ENCODE assay signal across 7 cellular contexts in genomic region chr5:274346-274745, GRCh38. TPM values are rescaled to one million over a fixed set of nuclear protein-coding genes. Genes with fewer than 3 reads are reported as not detected.
A peak's percentile ranks its signal among the peaks of the same experiment; 100 is the strongest.
DNase-seq lines count a peak whose midpoint lies in the region; TF ChIP-seq lines count a peak whose summit lies in the region.
"Not testable (repeated sequence)": the region's sequence is repeated elsewhere in the genome, so short reads cannot be mapped to it uniquely, and the experiment has no call there.

No MANE protein-coding gene starts in this region.

- peaks cover 58% of the 10 kb centered on the region for H3K36me3 Mint-ChIP-seq in activated T-cell treated with anti-CD3 and anti-CD28 coated beads, Interleukin-2, amount 50 U/mL, for 24 hours (ENCODE audit: low read depth)
- H3K36me3 Mint-ChIP-seq in activated naive CD8-positive, alpha-beta T cell = peaks cover 12% of the 10 kb centered on the region
- H3K36me3 Mint-ChIP-seq in neural crest cell (ENCODE audit: low read depth) = not testable (repeated sequence)

- H3K27me3 ChIP-seq in Loucy (ENCODE audit: insufficient read depth, low read length, poor library complexity, severe bottlenecking); SK-N-SH (ENCODE audit: insufficient read depth): not testable (repeated sequence)

- WGBS in SK-N-SH (ENCODE audit: low lambda C conversion rate) = 96% methylated on average over 7 of the region's 7 CpGs

- not testable (repeated sequence) for H3K27me3 Mint-ChIP-seq in activated T-cell treated with anti-CD3 and anti-CD28 coated beads, Interleukin-2, amount 50 U/mL, for 24 hours; activated naive CD8-positive, alpha-beta T cell; neural crest cell (ENCODE audit: low read depth)

- DNase-seq in SK-N-SH; activated T-cell treated with anti-CD3 and anti-CD28 coated beads, Interleukin-2, amount 50 U/mL, for 24 hours; neural crest cell (ENCODE audit: low read depth, low spot score): not testable (repeated sequence)
- DNase-seq in dermis microvascular lymphatic vessel endothelial cell (ENCODE audit: low read depth in 2 of 2) (peak; percentile 48 to 67), lung microvascular endothelial cell (ENCODE audit: low read depth in 2 of 2) (peak; percentile 18 to 81)

- not testable (repeated sequence) for H3K27ac ChIP-seq in SK-N-SH (ENCODE audit: low read depth in 2 of 2, low read length in 1 of 2)

- not testable (repeated sequence) for TF ChIP-seq EP300 in SK-N-SH (IDR thresholded peaks at IDR 0.05; ENCODE audit: borderline replicate concordance in 1 of 2, low read depth in 1 of 2, low read length in 1 of 2)

- H3K79me2 ChIP-seq in Loucy (ENCODE audit: insufficient read depth, low read length) (peaks cover 69% of the 10 kb centered on the region), SK-N-SH (ENCODE audit: insufficient read depth) (peaks cover 78% of the 10 kb centered on the region)

- POLR2A ChIA-PET in SK-N-SH (lab: Yijun Ruan, JAX) = not testable (repeated sequence)

- TF ChIP-seq CTCF in Loucy (conservative IDR thresholded peaks at IDR 0.05; ENCODE audit: low read length); SK-N-SH (IDR thresholded peaks at IDR 0.05); neural crest cell (conservative IDR thresholded peaks at IDR 0.05): not testable (repeated sequence)

- H3K4me2 ChIP-seq in Loucy (ENCODE audit: low read depth, low read length, poor library complexity, severe bottlenecking) (peak overlapping the region; percentile 80), SK-N-SH (peak overlapping the region; percentile 86)

- peaks cover 39% of the 10 kb centered on the region for H4K20me1 ChIP-seq in Loucy (ENCODE audit: insufficient read depth, low read length, poor library complexity, severe bottlenecking)
- H4K20me1 ChIP-seq in SK-N-SH (ENCODE audit: insufficient read depth) = peaks cover 46% of the 10 kb centered on the region

- H3K27ac Mint-ChIP-seq in activated T-cell treated with anti-CD3 and anti-CD28 coated beads, Interleukin-2, amount 50 U/mL, for 24 hours = peak overlapping the region; percentile 67
- not testable (repeated sequence) for H3K27ac Mint-ChIP-seq in activated naive CD8-positive, alpha-beta T cell; neural crest cell (ENCODE audit: unreplicated experiment)

- not testable (repeated sequence) for H3K9me2 ChIP-seq in Loucy (replicated peaks; ENCODE audit: low read depth, low read length); SK-N-SH

- H2AFZ ChIP-seq in Loucy (ENCODE audit: low read length); SK-N-SH (ENCODE audit: low read depth): not testable (repeated sequence)

- CTCF ChIA-PET in SK-N-SH (lab: Yijun Ruan, JAX) = not testable (repeated sequence)

- not testable (repeated sequence) for H3K9me3 ChIP-seq in Loucy (ENCODE audit: insufficient read depth, low read depth, low read length); SK-N-SH

- H3K4me1 ChIP-seq in Loucy (ENCODE audit: insufficient read depth, low read length, poor library complexity, severe bottlenecking) = peaks cover 48% of the 10 kb centered on the region
- H3K4me1 ChIP-seq in SK-N-SH (ENCODE audit: control insufficient read depth in 1 of 2, insufficient read depth in 2 of 2, low read depth in 1 of 2, low read length in 1 of 2) = not testable (repeated sequence)

- TF ChIP-seq RAD21 in SK-N-SH (IDR thresholded peaks at IDR 0.05; ENCODE audit: low read length) = not testable (repeated sequence)

- H3K4me3 ChIP-seq in Loucy (ENCODE audit: low read length, poor library complexity, severe bottlenecking) = peak overlapping the region; percentile 85
- peak overlapping the region in 1 of 2 experiments; percentile 68; a peak in 1 of 4 replicates for H3K4me3 ChIP-seq in SK-N-SH (ENCODE audit: low read depth in 2 of 2, low read length in 1 of 2)

- H3F3A ChIP-seq in Loucy (ENCODE audit: low read depth); SK-N-SH (replicated peaks; ENCODE audit: insufficient read depth): not testable (repeated sequence)

- peak overlapping the region; percentile 20 for H3K4me3 Mint-ChIP-seq in activated T-cell treated with anti-CD3 and anti-CD28 coated beads, Interleukin-2, amount 50 U/mL, for 24 hours
- peak overlapping the region; percentile 87 for H3K4me3 Mint-ChIP-seq in activated naive CD8-positive, alpha-beta T cell
- peak overlapping the region; percentile 23 for H3K4me3 Mint-ChIP-seq in neural crest cell

- not testable (repeated sequence) for H3K36me3 ChIP-seq in Loucy (ENCODE audit: insufficient read depth, low read length)
- peaks cover 26 to 27% of the 10 kb centered on the region in 2 experiments for H3K36me3 ChIP-seq in SK-N-SH (replicated peaks in 1 of 2; ENCODE audit: control insufficient read depth in 1 of 2, insufficient read depth in 2 of 2, low read length in 1 of 2)

- H3K9ac ChIP-seq in Loucy (ENCODE audit: low read depth, low read length, poor library complexity, severe bottlenecking) = peak overlapping the region; percentile 33
- H3K9ac ChIP-seq in SK-N-SH = not testable (repeated sequence)

- peaks cover 48% of the 10 kb centered on the region for H3K4me1 Mint-ChIP-seq in activated T-cell treated with anti-CD3 and anti-CD28 coated beads, Interleukin-2, amount 50 U/mL, for 24 hours (ENCODE audit: low read depth)
- H3K4me1 Mint-ChIP-seq in activated naive CD8-positive, alpha-beta T cell (ENCODE audit: low read depth) = peaks cover 52% of the 10 kb centered on the region
- peaks cover 31% of the 10 kb centered on the region for H3K4me1 Mint-ChIP-seq in neural crest cell

- H3K9me3 Mint-ChIP-seq in activated T-cell treated with anti-CD3 and anti-CD28 coated beads, Interleukin-2, amount 50 U/mL, for 24 hours; activated naive CD8-positive, alpha-beta T cell (ENCODE audit: low read depth); neural crest cell: not testable (repeated sequence)

RNA-seq across cellular contexts. Expression of gene PDCD6, which starts 2.9 kb away (rescaled TPM):
- polyA plus RNA-seq in SK-N-SH (2012; rRNA removed) = 323 and 347 TPM in 2 replicates
- polyA plus RNA-seq in SK-N-SH (2012; cell fraction: cytosol; rRNA removed) = 349 and 362 TPM in 2 replicates
- 226 and 288 TPM in 2 replicates for polyA plus RNA-seq in SK-N-SH (2012; cell fraction: nucleus; rRNA removed)
- total RNA-seq in dermis microvascular lymphatic vessel endothelial cell (107 and 135 TPM in 2 replicates), lung microvascular endothelial cell (101 and 140 TPM in 2 replicates), neural crest cell (76.8 and 81.6 TPM in 2 replicates)

RNA-seq across cellular contexts. Expression of gene AHRR, which starts 47.2 kb away (rescaled TPM):
- 0.71 and 0.99 TPM in 2 replicates for polyA plus RNA-seq in SK-N-SH (2012; rRNA removed)
- polyA plus RNA-seq in SK-N-SH (2012; cell fraction: cytosol; rRNA removed) = 0.40 and 0.49 TPM in 2 replicates
- 3.2 and 3.3 TPM in 2 replicates for polyA plus RNA-seq in SK-N-SH (2012; cell fraction: nucleus; rRNA removed)
- total RNA-seq in dermis microvascular lymphatic vessel endothelial cell (4.5 and 5.4 TPM in 2 replicates), lung microvascular endothelial cell (1.4 and 2.4 TPM in 2 replicates), neural crest cell (1.0 and 1.3 TPM in 2 replicates)

RNA-seq across cellular contexts. Expression of gene SDHA, which starts 56.2 kb away (rescaled TPM):
- 95.7 and 106 TPM in 2 replicates for polyA plus RNA-seq in SK-N-SH (2012; rRNA removed)
- polyA plus RNA-seq in SK-N-SH (2012; cell fraction: cytosol; rRNA removed) = 70.6 and 86.5 TPM in 2 replicates
- 76.6 and 77.1 TPM in 2 replicates for polyA plus RNA-seq in SK-N-SH (2012; cell fraction: nucleus; rRNA removed)
- total RNA-seq in dermis microvascular lymphatic vessel endothelial cell (113 and 137 TPM in 2 replicates), lung microvascular endothelial cell (95.0 and 95.9 TPM in 2 replicates), neural crest cell (106 and 108 TPM in 2 replicates)

RNA-seq across cellular contexts. Expression of gene CCDC127, which starts 56.4 kb away (rescaled TPM):
- 3.7 and 3.9 TPM in 2 replicates for polyA plus RNA-seq in SK-N-SH (2012; rRNA removed)
- polyA plus RNA-seq in SK-N-SH (2012; cell fraction: cytosol; rRNA removed) = 3.7 and 3.9 TPM in 2 replicates
- 3.1 TPM in 2 replicates for polyA plus RNA-seq in SK-N-SH (2012; cell fraction: nucleus; rRNA removed)
- 3.6 and 4.8 TPM in 2 replicates for total RNA-seq in dermis microvascular lymphatic vessel endothelial cell
- total RNA-seq in lung microvascular endothelial cell = 3.1 and 4.8 TPM in 2 replicates
- total RNA-seq in neural crest cell = 11.3 and 11.9 TPM in 2 replicates

Comparison
In these comparisons a context has a peak if more than half of its experiments do, and no peak if none do; other contexts are left out.
1. H3K4me3 Mint-ChIP-seq: peak in every context shown above with its lines; median percentile 87 in activated naive CD8-positive, alpha-beta T cell; 23 in neural crest cell; 20 in activated T-cell treated with anti-CD3 and anti-CD28 coated beads, Interleukin-2, amount 50 U/mL, for 24 hours.